In genomic region chr3:53704363-53704725, GRCh38 we compare ENCODE assay signal across 13 cellular contexts.
"Had no signal": no experiment of that assay in that cellular context is flagged by ENCODE, and none has a peak within 500 bp of the region (broad histone marks: within the 10 kb centered on the region; RNA-seq: fewer than 3 reads in every experiment).

No MANE protein-coding gene starts in this region.

- H3K27ac Mint-ChIP-seq: stimulated activated naive CD8-positive, alpha-beta T cell treated with anti-CD3 and anti-CD28 coated beads, Interleukin-15, Interleukin-2, amounts not matched to agents 100 ng/mL and 50 ng/mL, for 24 hours had no signal

- H3K36me3 ChIP-seq: thoracic aorta had no signal

- DNase-seq: activated CD4-positive, alpha-beta T cell treated with anti-CD3 and anti-CD28 coated beads for 48 hours; activated naive CD4-positive, alpha-beta T cell; dermis blood vessel endothelial cell; hypothalamus; kidney glomerular epithelial cell; naive thymus-derived CD4-positive, alpha-beta T cell; occipital lobe; stimulated activated CD4-positive, alpha-beta T cell treated with anti-CD3 and anti-CD28 coated beads, Interleukin-2, amount 100 ng/mL, for 48 hours; T-helper 17 cell had no signal

- H3K27ac ChIP-seq: thoracic aorta had no signal

- H3K36me3 Mint-ChIP-seq: naive thymus-derived CD4-positive, alpha-beta T cell; WTC11 had no signal

- H3K4me3 Mint-ChIP-seq: central memory CD8-positive, alpha-beta T cell; naive thymus-derived CD4-positive, alpha-beta T cell; stimulated activated naive CD8-positive, alpha-beta T cell treated with anti-CD3 and anti-CD28 coated beads, Interleukin-15, Interleukin-2, amounts not matched to agents 100 ng/mL and 50 ng/mL, for 24 hours; WTC11 had no signal

- H3K9me3 ChIP-seq: thoracic aorta had no signal

- ATAC-seq: naive thymus-derived CD4-positive, alpha-beta T cell; T-helper 17 cell had no signal

- H3K4me3 ChIP-seq: thoracic aorta had no signal

- H3K4me1 Mint-ChIP-seq: central memory CD8-positive, alpha-beta T cell had no signal

- H3K9me3 Mint-ChIP-seq: central memory CD8-positive, alpha-beta T cell; stimulated activated naive CD8-positive, alpha-beta T cell treated with anti-CD3 and anti-CD28 coated beads, Interleukin-15, Interleukin-2, amounts not matched to agents 100 ng/mL and 50 ng/mL, for 24 hours; WTC11 had no signal
